In the genomic region with DNA sequence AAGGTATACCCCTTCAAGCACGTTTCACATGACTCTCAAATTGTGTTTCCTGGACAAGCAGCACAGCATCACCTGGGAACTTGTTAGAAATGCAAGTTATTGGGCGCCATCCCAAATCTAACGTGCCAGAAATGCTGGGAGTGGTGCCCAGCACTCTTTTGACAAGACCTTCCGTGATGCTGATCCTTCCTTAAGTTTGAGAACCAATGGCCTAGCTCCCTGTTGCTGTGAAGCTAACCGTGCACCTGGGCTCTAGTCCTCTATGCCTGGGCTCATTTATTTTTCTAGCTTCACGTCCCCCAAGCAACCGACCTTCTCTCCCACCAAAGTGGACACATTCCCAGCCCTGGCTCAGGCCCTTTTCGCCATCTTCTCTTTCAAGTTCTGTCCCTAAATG, we compare ENCODE assay signal across 10 cellular contexts. TPM values are rescaled to one million over a fixed set of nuclear protein-coding genes. Genes with fewer than 3 reads are reported as not detected.
A peak's percentile ranks its signal among the peaks of the same experiment; 100 is the strongest.
DNase-seq lines count a peak whose midpoint lies in the region; ATAC-seq, FAIRE-seq and TF ChIP-seq lines count a peak whose summit lies in the region.
"Had no signal": no experiment of that assay in that cellular context is flagged by ENCODE, and none has a peak within 500 bp of the region (broad histone marks: within the 10 kb centered on the region; RNA-seq: fewer than 3 reads in every experiment).

No MANE protein-coding gene starts in this region.

- peak overlapping the region; percentile 14 to 72 (median 43); a peak in 17 of 22 replicates for H3K27ac ChIP-seq in BLaER1 treated with 17β-estradiol and CSF1 and Interleukin-3, amounts not matched to agents 10 nM and 100 nM
- H3K27ac ChIP-seq in KMS-11 (peak overlapping the region; percentile 18; the same call in 1 of the 2 replicates), duodenal mucosa (ENCODE audit: low read depth, low read length) (no peak overlapping the region), small intestine (ENCODE audit: low read depth in 1 of 2, low read length in 1 of 2) (no peak overlapping the region)
- H3K27ac ChIP-seq: HL-60 had no signal

- H3K36me3 ChIP-seq in BLaER1 treated with 17β-estradiol and CSF1 and Interleukin-3, amounts not matched to agents 10 nM and 100 nM: peaks cover 32 to 40% (median 37%) of the 10 kb centered on the region in 11 experiments
- H3K36me3 ChIP-seq in KMS-11 (ENCODE audit: insufficient read depth) (peaks cover 8% of the 10 kb centered on the region; the same call in 1 of the 2 replicates), duodenal mucosa (ENCODE audit: control insufficient read depth in 1 of 2, insufficient read depth in 2 of 2, low read length in 2 of 2) (peaks cover 10 to 27% of the 10 kb centered on the region in 2 donors), small intestine (ENCODE audit: control insufficient read depth in 2 of 2, insufficient read depth in 2 of 2, low read length in 2 of 2) (peaks cover 0 to 3% of the 10 kb centered on the region in 2 donors)

- no peak for TF ChIP-seq CTCF in KMS-11 (conservative IDR thresholded peaks at IDR 0.05; ENCODE audit: low read depth, low read length)
- no peak for TF ChIP-seq CTCF in neural crest cell (conservative IDR thresholded peaks at IDR 0.05)

- H3K9me3 Mint-ChIP-seq in neural crest cell: no peaks in the 10 kb centered on the region

- H3K9me3 ChIP-seq in BLaER1 treated with 17β-estradiol and CSF1 and Interleukin-3, amounts not matched to agents 10 nM and 100 nM (replicated peaks in 1 of 11): no peaks in the 10 kb centered on the region
- no peaks in the 10 kb centered on the region for H3K9me3 ChIP-seq in duodenal mucosa (ENCODE audit: control insufficient read depth in 1 of 2, low read length in 2 of 2)
- no peaks in the 10 kb centered on the region for H3K9me3 ChIP-seq in small intestine (ENCODE audit: control insufficient read depth, low read depth)

- FAIRE-seq in small intestine (lab: Jason Lieb, UNC): no peak
- FAIRE-seq: frontal cortex had no signal

- H3K4me3 Mint-ChIP-seq in neural crest cell: peak overlapping the region; percentile 85

- no peak overlapping the region for H3K27ac Mint-ChIP-seq in neural crest cell (ENCODE audit: unreplicated experiment)

- WGBS in small intestine, 3 donors: 45 to 50% (median 46%) methylated on average over 8 of the region's 8 CpGs

- H3K27me3 ChIP-seq in BLaER1 treated with 17β-estradiol and CSF1 and Interleukin-3, amounts not matched to agents 10 nM and 100 nM: no peaks in the 10 kb centered on the region; a peak in 2 of 22 replicates
- H3K27me3 ChIP-seq in KMS-11 (ENCODE audit: insufficient read depth, low read depth) (no peaks in the 10 kb centered on the region), duodenal mucosa (ENCODE audit: control insufficient read depth in 1 of 2, insufficient read depth in 2 of 2, low read length in 2 of 2) (no peaks in the 10 kb centered on the region), small intestine (ENCODE audit: control insufficient read depth in 2 of 2, insufficient read depth in 2 of 2, low read length in 2 of 2) (no peaks in the 10 kb centered on the region)

- no peak for ATAC-seq in HG03460 (IDR thresholded peaks at IDR 0.05; ENCODE audit: unreplicated experiment)

- H3K36me3 Mint-ChIP-seq in neural crest cell (ENCODE audit: low read depth): peaks cover 20% of the 10 kb centered on the region

- H3K79me2 ChIP-seq in KMS-11 (ENCODE audit: insufficient read depth, low read depth): peaks cover 7% of the 10 kb centered on the region; the same call in 1 of the 2 replicates

- DNase-seq in neural crest cell (ENCODE audit: low read depth, low spot score) (no peak), small intestine (no peak), NCI-H1417 treated with DMSO at 0.1 percent for 48 hours (lab: John Stamatoyannopoulos, UW) (no peak), SKM-1 (lab: John Stamatoyannopoulos, UW; ENCODE audit: unreplicated experiment) (no peak)

- H3K4me2 ChIP-seq in BLaER1 treated with 17β-estradiol and CSF1 and Interleukin-3, amounts not matched to agents 10 nM and 100 nM: peak overlapping the region; percentile 76 to 99 (median 92)
- H3K4me2 ChIP-seq in KMS-11: peak overlapping the region; percentile 9; the same call in 1 of the 2 replicates

- H3K4me1 Mint-ChIP-seq in neural crest cell: peaks cover 33% of the 10 kb centered on the region

- H3K27me3 Mint-ChIP-seq in neural crest cell (ENCODE audit: low read depth): peaks cover 10% of the 10 kb centered on the region

- H3K4me3 ChIP-seq in BLaER1 treated with 17β-estradiol and CSF1 and Interleukin-3, amounts not matched to agents 10 nM and 100 nM: peak overlapping the region; percentile 41 to 68 (median 52)
- H3K4me3 ChIP-seq in KMS-11 (IDR thresholded peaks at IDR 0.05; ENCODE audit: insufficient read depth, low read depth, low read length) (no peak overlapping the region), duodenal mucosa (ENCODE audit: low read depth in 1 of 2, low read length in 2 of 2) (peak overlapping the region; percentile 55 to 61), small intestine (ENCODE audit: low read depth in 1 of 2, low read length in 2 of 2) (peak overlapping the region in 1 of 2 donors; percentile 49)

- H3K9ac ChIP-seq in BLaER1 treated with 17β-estradiol and CSF1 and Interleukin-3, amounts not matched to agents 10 nM and 100 nM: peak overlapping the region; percentile 59 to 79 (median 73); a peak in 21 of 22 replicates
- H3K9ac ChIP-seq in KMS-11 (peak overlapping the region; percentile 48; the same call in 1 of the 2 replicates), duodenal mucosa (ENCODE audit: low read depth in 1 of 2, low read length in 2 of 2) (peak overlapping the region; percentile 45 to 64)

- no peak overlapping the region for H2AFZ ChIP-seq in KMS-11 (ENCODE audit: low read depth)

- H4K20me1 ChIP-seq in BLaER1 treated with 17β-estradiol and CSF1 and Interleukin-3, amounts not matched to agents 10 nM and 100 nM: peaks cover 21 to 45% (median 33%) of the 10 kb centered on the region in 11 experiments
- H4K20me1 ChIP-seq in KMS-11 (ENCODE audit: insufficient read depth): no peaks in the 10 kb centered on the region

- H3K4me1 ChIP-seq in BLaER1 treated with 17β-estradiol and CSF1 and Interleukin-3, amounts not matched to agents 10 nM and 100 nM: peaks cover 52 to 76% (median 66%) of the 10 kb centered on the region in 10 experiments
- H3K4me1 ChIP-seq in KMS-11 (ENCODE audit: low read depth, poor library complexity, severe bottlenecking) (no peaks in the 10 kb centered on the region), duodenal mucosa (ENCODE audit: control insufficient read depth in 1 of 2, insufficient read depth in 2 of 2, low read length in 2 of 2) (peaks cover 16 to 24% of the 10 kb centered on the region in 2 donors), small intestine (ENCODE audit: control insufficient read depth in 2 of 2, insufficient read depth in 1 of 2, low read depth in 1 of 2, low read length in 1 of 2) (peaks cover 0 to 2% of the 10 kb centered on the region in 2 donors)

RNA-seq across cellular contexts. Expression of gene BEST4, which starts 4.3 kb away (rescaled TPM):
- total RNA-seq in neural crest cell: 0.14 and 0.23 TPM in 2 replicates
- polyA plus RNA-seq in small intestine: 10 to 100 TPM in 1 of 3 donors, 1 to 10 TPM in 2; 7.4 to 20.5 (median 9.0) TPM

RNA-seq across cellular contexts. Expression of gene RPS8, which starts 8.4 kb away (rescaled TPM):
- total RNA-seq in neural crest cell: 2,216 and 2,317 TPM in 2 replicates
- 1,000 to 10,000 TPM; 1,153 to 3,026 (median 2,124) TPM for polyA plus RNA-seq in small intestine

RNA-seq across cellular contexts. Expression of gene PLK3, which starts 16.5 kb away (rescaled TPM):
- total RNA-seq in neural crest cell: 15.3 and 15.7 TPM in 2 replicates
- 10 to 100 TPM in 1 of 3 donors, 1 to 10 TPM in 2; 5.4 to 11.9 (median 9.4) TPM for polyA plus RNA-seq in small intestine

RNA-seq across cellular contexts. Expression of gene DYNLT4, which starts 23.5 kb away (rescaled TPM):
- not detected in 2 replicates for total RNA-seq in neural crest cell
- under 1 TPM in 1 of 3 donors, not detected in 2; 0.46 TPM for polyA plus RNA-seq in small intestine
- total RNA-seq: frontal cortex had no signal

RNA-seq across cellular contexts. Expression of gene BTBD19, which starts 24.6 kb away (rescaled TPM):
- 5.5 and 6.5 TPM in 2 replicates for total RNA-seq in neural crest cell
- polyA plus RNA-seq in small intestine: 1 to 10 TPM; 1.1 to 2.0 (median 1.3) TPM

Comparison
In these comparisons a context has a peak if more than half of its experiments do, and no peak if none do; other contexts are left out.
1. H3K27ac ChIP-seq: peak in BLaER1 treated with 17β-estradiol and CSF1 and Interleukin-3, amounts not matched to agents 10 nM and 100 nM (11 of 11) and KMS-11 (single experiment); none in duodenal mucosa (single experiment) and small intestine (0 of 2).
2. Peak in every context shown above with its lines, with median percentiles within 50 percentile points of each other: H3K9ac ChIP-seq.